In genomic region chr4:84994280-84994679, GRCh38 we compare ENCODE assay signal across 20 cellular contexts. TPM values are rescaled to one million over a fixed set of nuclear protein-coding genes. Genes with fewer than 3 reads are reported as not detected.
DNase-seq lines count a peak whose midpoint lies in the region; ATAC-seq and TF ChIP-seq lines count a peak whose summit lies in the region.
"Had no signal": no experiment of that assay in that cellular context is flagged by ENCODE, and none has a peak within 500 bp of the region (broad histone marks: within the 10 kb centered on the region; RNA-seq: fewer than 3 reads in every experiment).

No MANE protein-coding gene starts in this region.

- intact Hi-C loops in esophagus muscularis mucosa (cut with DNase I): no loop called here
- intact Hi-C loops in left lung (cut with DNase I): no loop called here
- intact Hi-C loops in activated CD4-positive, alpha-beta T cell treated with anti-CD3 and anti-CD28 coated beads, Interleukin-2, amount 10 ng/mL, durations not matched to agents 24 days and 14 days (cut with micrococcal nuclease): no loop called here

- TF ChIP-seq CTCF in esophagus muscularis mucosa (IDR thresholded peaks at IDR 0.05): no peak
- TF ChIP-seq CTCF in left lung (IDR thresholded peaks at IDR 0.05): no peak
- TF ChIP-seq CTCF in mesothelial cell of epicardium (IDR thresholded peaks at IDR 0.05; ENCODE audit: unreplicated experiment): no peak

- DNase-seq in Ammon's horn (ENCODE audit: low spot score) (peak; percentile 33), KBM-7 (peak; percentile 3), esophagus muscularis mucosa (ENCODE audit: extremely low spot score) (no peak), left lung (no peak), mesothelial cell of epicardium (ENCODE audit: low spot score in 2 of 2, unreplicated experiment in 2 of 2) (no peak), NCI-H82 (lab: John Stamatoyannopoulos, UW) (no peak)
- no peak for DNase-seq in activated CD4-positive, alpha-beta T cell treated with anti-CD3 and anti-CD28 coated beads, Interleukin-2, amount 10 ng/mL, durations not matched to agents 24 days and 14 days
- DNase-seq: activated CD4-positive, alpha-beta T cell treated with anti-CD3 and anti-CD28 coated beads for 36 hours; activated naive CD8-positive, alpha-beta T cell treated with anti-CD3 and anti-CD28 coated beads, Interleukin-2, amount 10 ng/mL, durations not matched to agents 7 days and 5 days; activated T-cell treated with anti-CD3 and anti-CD28 coated beads, Interleukin-2, amount 50 U/mL, for 1 hour; BE2C; DMS79; HFFc6; Kasumi-1; NCI-H2029; NCI-H526; ovary had no signal

- H3K9me3 ChIP-seq in esophagus muscularis mucosa (peaks cover 0 to 4% (median 0%) of the 10 kb centered on the region in 4 donors), left lung (no peaks in the 10 kb centered on the region)
- H3K9me3 ChIP-seq: BE2C, ovary had no signal

- H3K4me3 ChIP-seq in esophagus muscularis mucosa (peak overlapping the region in 3 of 4 donors; percentile 11 to 32 (median 22)), left lung (no peak overlapping the region)
- H3K4me3 ChIP-seq: ovary had no signal

- H3K36me3 ChIP-seq in esophagus muscularis mucosa: no peaks in the 10 kb centered on the region
- no peaks in the 10 kb centered on the region for H3K36me3 ChIP-seq in left lung
- H3K36me3 ChIP-seq: BE2C, ovary had no signal

- H3K4me3 Mint-ChIP-seq in mesothelial cell of epicardium: no peak overlapping the region
- no peak overlapping the region for H3K4me3 Mint-ChIP-seq in activated CD4-positive, alpha-beta T cell treated with anti-CD3 and anti-CD28 coated beads, Interleukin-2, amount 10 ng/mL, durations not matched to agents 24 days and 14 days
- H3K4me3 Mint-ChIP-seq: activated CD4-positive, alpha-beta T cell treated with anti-CD3 and anti-CD28 coated beads for 36 hours; activated naive CD8-positive, alpha-beta T cell treated with anti-CD3 and anti-CD28 coated beads, Interleukin-2, amount 10 ng/mL, durations not matched to agents 7 days and 5 days; HFFc6; T-helper 1 cell treated with Interleukin-12 subunit alpha and Interleukin-12 subunit beta and Interleukin-4 antibody, amounts not matched to agents 30 μg/mL and 1 μg/mL, for 36 hours had no signal

- TF ChIP-seq EP300 in esophagus muscularis mucosa (IDR thresholded peaks at IDR 0.05): no peak

- ATAC-seq in left lung: peak; percentile 50
- no peak for ATAC-seq in GM21825 (IDR thresholded peaks at IDR 0.05; ENCODE audit: unreplicated experiment)
- ATAC-seq: activated CD4-positive, alpha-beta T cell treated with anti-CD3 and anti-CD28 coated beads for 36 hours; Panc1 had no signal

- H3K27ac ChIP-seq in esophagus muscularis mucosa (replicated peaks in 1 of 4) (no peak overlapping the region), left lung (peak overlapping the region in 1 of 2 donors; percentile 21)
- H3K27ac ChIP-seq: ovary had no signal

- 8% methylated on average over 3 of the region's 3 CpGs for WGBS in esophagus muscularis mucosa

- H3K9me3 Mint-ChIP-seq in mesothelial cell of epicardium: peaks cover 6% of the 10 kb centered on the region
- no peaks in the 10 kb centered on the region for H3K9me3 Mint-ChIP-seq in activated CD4-positive, alpha-beta T cell treated with anti-CD3 and anti-CD28 coated beads, Interleukin-2, amount 10 ng/mL, durations not matched to agents 24 days and 14 days
- H3K9me3 Mint-ChIP-seq: activated naive CD8-positive, alpha-beta T cell treated with anti-CD3 and anti-CD28 coated beads, Interleukin-2, amount 10 ng/mL, durations not matched to agents 7 days and 5 days; HFFc6; T-helper 1 cell treated with Interleukin-12 subunit alpha and Interleukin-12 subunit beta and Interleukin-4 antibody, amounts not matched to agents 30 μg/mL and 1 μg/mL, for 36 hours had no signal

- H3K4me1 Mint-ChIP-seq in mesothelial cell of epicardium: no peaks in the 10 kb centered on the region
- no peaks in the 10 kb centered on the region for H3K4me1 Mint-ChIP-seq in activated CD4-positive, alpha-beta T cell treated with anti-CD3 and anti-CD28 coated beads, Interleukin-2, amount 10 ng/mL, durations not matched to agents 24 days and 14 days
- H3K4me1 Mint-ChIP-seq: activated CD4-positive, alpha-beta T cell treated with anti-CD3 and anti-CD28 coated beads for 36 hours; activated naive CD8-positive, alpha-beta T cell treated with anti-CD3 and anti-CD28 coated beads, Interleukin-2, amount 10 ng/mL, durations not matched to agents 7 days and 5 days had no signal

- H3K4me1 ChIP-seq in esophagus muscularis mucosa: peaks cover 0 to 11% (median 6%) of the 10 kb centered on the region in 4 donors
- no peaks in the 10 kb centered on the region for H3K4me1 ChIP-seq in left lung

- H3K27ac Mint-ChIP-seq in mesothelial cell of epicardium: no peak overlapping the region
- no peak overlapping the region for H3K27ac Mint-ChIP-seq in activated CD4-positive, alpha-beta T cell treated with anti-CD3 and anti-CD28 coated beads, Interleukin-2, amount 10 ng/mL, durations not matched to agents 24 days and 14 days
- H3K27ac Mint-ChIP-seq: activated CD4-positive, alpha-beta T cell treated with anti-CD3 and anti-CD28 coated beads for 36 hours; activated naive CD8-positive, alpha-beta T cell treated with anti-CD3 and anti-CD28 coated beads, Interleukin-2, amount 10 ng/mL, durations not matched to agents 7 days and 5 days; HFFc6; T-helper 1 cell treated with Interleukin-12 subunit alpha and Interleukin-12 subunit beta and Interleukin-4 antibody, amounts not matched to agents 30 μg/mL and 1 μg/mL, for 36 hours had no signal

- TF ChIP-seq POLR2A in esophagus muscularis mucosa (IDR thresholded peaks at IDR 0.05; ENCODE audit: low read depth): no peak

- no peaks in the 10 kb centered on the region for H3K36me3 Mint-ChIP-seq in mesothelial cell of epicardium
- H3K36me3 Mint-ChIP-seq in activated CD4-positive, alpha-beta T cell treated with anti-CD3 and anti-CD28 coated beads, Interleukin-2, amount 10 ng/mL, durations not matched to agents 24 days and 14 days (ENCODE audit: low read depth): no peaks in the 10 kb centered on the region
- H3K36me3 Mint-ChIP-seq: activated naive CD8-positive, alpha-beta T cell treated with anti-CD3 and anti-CD28 coated beads, Interleukin-2, amount 10 ng/mL, durations not matched to agents 7 days and 5 days had no signal

- H3K27me3 Mint-ChIP-seq in mesothelial cell of epicardium (ENCODE audit: low read depth): peaks cover 3% of the 10 kb centered on the region
- no peaks in the 10 kb centered on the region for H3K27me3 Mint-ChIP-seq in activated CD4-positive, alpha-beta T cell treated with anti-CD3 and anti-CD28 coated beads, Interleukin-2, amount 10 ng/mL, durations not matched to agents 24 days and 14 days
- H3K27me3 Mint-ChIP-seq: activated CD4-positive, alpha-beta T cell treated with anti-CD3 and anti-CD28 coated beads for 36 hours; activated naive CD8-positive, alpha-beta T cell treated with anti-CD3 and anti-CD28 coated beads, Interleukin-2, amount 10 ng/mL, durations not matched to agents 7 days and 5 days had no signal

- H3K27me3 ChIP-seq in esophagus muscularis mucosa (no peaks in the 10 kb centered on the region), left lung (no peaks in the 10 kb centered on the region)
- H3K27me3 ChIP-seq: BE2C, ovary had no signal

- in situ Hi-C loops in KBM-7 (cut with MboI; ENCODE audit: low pct_unique_long_range_greater_than_20kb, low sequenced_read_pairs): no loop called here

RNA-seq across cellular contexts. Expression of gene WDFY3, which starts 27.8 kb away (rescaled TPM):
- total RNA-seq in esophagus muscularis mucosa (100 to 1,000 TPM in 2 of 4 donors, 10 to 100 TPM in 2; 73.1 to 103 (median 100.0) TPM), left lung (100 to 1,000 TPM in 1 of 2 donors, 10 to 100 TPM in 1; 86.7 to 137 TPM), mesothelial cell of epicardium (102 to 115 TPM (median 104 TPM) in 3 replicates)
- 0.59 and 0.75 TPM in 2 replicates for total RNA-seq in activated CD4-positive, alpha-beta T cell treated with anti-CD3 and anti-CD28 coated beads, Interleukin-2, amount 10 ng/mL, durations not matched to agents 24 days and 14 days

Comparison
In these comparisons a context has a peak if more than half of its experiments do, and no peak if none do; other contexts are left out.
1. DNase-seq: peak in Ammon's horn (single experiment) and KBM-7 (single experiment); none in esophagus muscularis mucosa (single experiment), left lung (0 of 2), mesothelial cell of epicardium (0 of 2), NCI-H82 (single experiment) and activated CD4-positive, alpha-beta T cell treated with anti-CD3 and anti-CD28 coated beads, Interleukin-2, amount 10 ng/mL, durations not matched to agents 24 days and 14 days (single experiment).
2. H3K4me3 ChIP-seq: peak in esophagus muscularis mucosa (3 of 4); none in left lung (0 of 2).
3. RNA of gene WDFY3, which starts 27.8 kb away (total RNA-seq): 86.7 to 137 TPM in left lung, 102 to 115 TPM in mesothelial cell of epicardium and 73.1 to 103 TPM in esophagus muscularis mucosa; 0.59 to 0.75 TPM in activated CD4-positive, alpha-beta T cell treated with anti-CD3 and anti-CD28 coated beads, Interleukin-2, amount 10 ng/mL, durations not matched to agents 24 days and 14 days; every median in the first group is over 10 times any median in the second.